In the genomic region with DNA sequence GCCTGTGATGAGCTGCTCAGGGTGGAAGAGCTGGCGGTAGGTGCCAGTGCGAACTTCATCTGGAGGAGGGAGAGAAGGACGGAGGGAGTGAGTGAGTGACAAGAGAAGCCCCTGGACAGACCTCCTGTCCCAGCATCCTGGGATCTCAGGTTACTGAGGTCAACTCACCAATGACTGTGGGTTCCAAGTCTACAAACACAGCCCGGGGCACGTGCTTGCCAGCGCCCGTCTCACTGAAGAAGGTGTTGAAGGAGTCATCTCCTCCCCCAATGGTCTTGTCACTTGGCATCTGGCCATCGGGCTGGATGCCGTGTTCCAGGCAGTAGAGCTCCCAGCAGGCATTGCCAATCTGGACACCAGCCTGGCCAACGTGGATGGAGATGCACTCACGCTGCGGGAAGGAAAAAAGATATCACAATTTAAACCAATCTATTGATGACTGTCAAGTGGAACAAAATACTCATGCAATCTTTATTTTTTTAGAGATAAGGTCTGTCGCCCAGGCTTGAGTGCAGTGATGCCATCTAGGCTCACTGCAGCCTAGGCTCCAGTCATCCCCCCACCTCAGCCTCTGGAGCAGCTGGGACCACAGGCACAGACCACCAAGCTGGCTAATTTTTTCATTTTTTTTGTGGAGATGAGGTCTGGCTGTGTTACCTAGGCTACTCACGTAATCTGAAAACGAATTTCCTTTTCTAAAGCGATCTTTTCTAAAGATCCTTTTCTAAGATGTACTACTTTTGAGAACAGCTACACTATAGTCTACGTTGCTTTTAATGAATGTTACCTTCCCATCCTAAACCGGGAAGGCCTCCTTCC, we compare ENCODE assay signal across 8 cellular contexts. TPM values are rescaled to one million over a fixed set of nuclear protein-coding genes. Genes with fewer than 3 reads are reported as not detected.
DNase-seq lines count a peak whose midpoint lies in the region; ATAC-seq lines count a peak whose summit lies in the region.

No MANE protein-coding gene starts in this region.

- H3K9ac ChIP-seq in HUES6 (ENCODE audit: low read length) = peak overlapping the region; percentile 97

- H3K4me3 ChIP-seq in HUES6 (ENCODE audit: low read depth, low read length) (peak overlapping the region; percentile 81), iPS-11a (ENCODE audit: low read depth, low read length) (peak overlapping the region; percentile 76)

- H3K27ac Mint-ChIP-seq in activated naive CD8-positive, alpha-beta T cell = peak overlapping the region; percentile 96
- H3K27ac Mint-ChIP-seq in stimulated activated naive CD8-positive, alpha-beta T cell treated with anti-CD3 and anti-CD28 coated beads, Interleukin-15, Interleukin-2, amounts not matched to agents 100 ng/mL and 50 ng/mL, for 24 hours = peak overlapping the region; percentile 98

- H3K27ac ChIP-seq in HUES6 (ENCODE audit: low read depth, low read length) = peak overlapping the region; percentile 77

- peaks cover 17% of the 10 kb centered on the region for H3K36me3 Mint-ChIP-seq in activated naive CD8-positive, alpha-beta T cell
- H3K36me3 Mint-ChIP-seq in stimulated activated naive CD8-positive, alpha-beta T cell treated with anti-CD3 and anti-CD28 coated beads, Interleukin-15, Interleukin-2, amounts not matched to agents 100 ng/mL and 50 ng/mL, for 24 hours (ENCODE audit: low read depth) = peaks cover 42% of the 10 kb centered on the region

- H3K27me3 Mint-ChIP-seq in activated naive CD8-positive, alpha-beta T cell = no peaks in the 10 kb centered on the region
- H3K27me3 Mint-ChIP-seq in stimulated activated naive CD8-positive, alpha-beta T cell treated with anti-CD3 and anti-CD28 coated beads, Interleukin-15, Interleukin-2, amounts not matched to agents 100 ng/mL and 50 ng/mL, for 24 hours = no peaks in the 10 kb centered on the region

- intact Hi-C loops in left colon (cut with DNase I, micrococcal nuclease) = loop anchor here in 1 of 2 donors (2.0 to 5.0 kb wide), 2 partner anchors 58 to 105 kb away; a partner anchor contains a TSS

- H3K4me3 Mint-ChIP-seq in activated naive CD8-positive, alpha-beta T cell = peak overlapping the region; percentile 95
- peak overlapping the region; percentile 98 for H3K4me3 Mint-ChIP-seq in stimulated activated naive CD8-positive, alpha-beta T cell treated with anti-CD3 and anti-CD28 coated beads, Interleukin-15, Interleukin-2, amounts not matched to agents 100 ng/mL and 50 ng/mL, for 24 hours

- H3K36me3 ChIP-seq in HUES6 (ENCODE audit: control insufficient read depth, insufficient read depth, low read length) = peaks cover 37% of the 10 kb centered on the region

- H3K9me3 Mint-ChIP-seq in activated naive CD8-positive, alpha-beta T cell (ENCODE audit: low read depth) = no peaks in the 10 kb centered on the region
- H3K9me3 Mint-ChIP-seq in stimulated activated naive CD8-positive, alpha-beta T cell treated with anti-CD3 and anti-CD28 coated beads, Interleukin-15, Interleukin-2, amounts not matched to agents 100 ng/mL and 50 ng/mL, for 24 hours = no peaks in the 10 kb centered on the region

- no peak for DNase-seq in SW480 (ENCODE audit: low spot score)
- DNase-seq in left colon = no peak

- peaks cover 47% of the 10 kb centered on the region for H3K4me1 Mint-ChIP-seq in activated naive CD8-positive, alpha-beta T cell (ENCODE audit: low read depth)
- peaks cover 50% of the 10 kb centered on the region for H3K4me1 Mint-ChIP-seq in stimulated activated naive CD8-positive, alpha-beta T cell treated with anti-CD3 and anti-CD28 coated beads, Interleukin-15, Interleukin-2, amounts not matched to agents 100 ng/mL and 50 ng/mL, for 24 hours (ENCODE audit: low read depth)

- H3K4me1 ChIP-seq in HUES6 (ENCODE audit: control insufficient read depth, insufficient read depth, low read length) = peaks cover 13% of the 10 kb centered on the region

- H3K9me3 ChIP-seq in HUES6 (ENCODE audit: control insufficient read depth, insufficient read depth, low read depth, low read length) = no peaks in the 10 kb centered on the region

- no peaks in the 10 kb centered on the region for H3K27me3 ChIP-seq in HUES6 (ENCODE audit: control insufficient read depth, insufficient read depth, low read length)

- no peak for ATAC-seq in HG03354 (IDR thresholded peaks at IDR 0.05; ENCODE audit: poor library complexity, severe bottlenecking, unreplicated experiment)
- no peak for ATAC-seq in HG02642 (IDR thresholded peaks at IDR 0.05; ENCODE audit: poor library complexity, unreplicated experiment)
- ATAC-seq in left colon = no peak

RNA-seq across cellular contexts. Expression of a gene that starts 1.7 kb away (rescaled TPM):
- 100 to 1,000 TPM; 298 to 454 TPM for total RNA-seq in left colon

RNA-seq across cellular contexts. Expression of a gene that starts 18.9 kb away (rescaled TPM):
- total RNA-seq in left colon = 10 to 100 TPM; 44.7 to 49.6 TPM

RNA-seq across cellular contexts. Expression of a gene that starts 34.9 kb away (rescaled TPM):
- under 1 TPM; 0.31 to 0.50 TPM for total RNA-seq in left colon

RNA-seq across cellular contexts. Expression of a gene that starts 59.3 kb away (rescaled TPM):
- 10 to 100 TPM; 12.8 to 57.7 TPM for total RNA-seq in left colon

RNA-seq across cellular contexts. Expression of a gene that starts 59.8 kb away (rescaled TPM):
- not detected for total RNA-seq in left colon
